In genomic region chr5:181246276-181247050, GRCh38 we compare ENCODE assay signal across 1 cellular context.
TF ChIP-seq lines count a peak whose summit lies in the region.

No MANE protein-coding gene starts in this region.

TF ChIP-seq in HEK293, 187 proteins besides CTCF, POLR2A, EP300 and RAD21 (continued from another document and continues in another):
- TF ChIP-seq, protein P1, sequence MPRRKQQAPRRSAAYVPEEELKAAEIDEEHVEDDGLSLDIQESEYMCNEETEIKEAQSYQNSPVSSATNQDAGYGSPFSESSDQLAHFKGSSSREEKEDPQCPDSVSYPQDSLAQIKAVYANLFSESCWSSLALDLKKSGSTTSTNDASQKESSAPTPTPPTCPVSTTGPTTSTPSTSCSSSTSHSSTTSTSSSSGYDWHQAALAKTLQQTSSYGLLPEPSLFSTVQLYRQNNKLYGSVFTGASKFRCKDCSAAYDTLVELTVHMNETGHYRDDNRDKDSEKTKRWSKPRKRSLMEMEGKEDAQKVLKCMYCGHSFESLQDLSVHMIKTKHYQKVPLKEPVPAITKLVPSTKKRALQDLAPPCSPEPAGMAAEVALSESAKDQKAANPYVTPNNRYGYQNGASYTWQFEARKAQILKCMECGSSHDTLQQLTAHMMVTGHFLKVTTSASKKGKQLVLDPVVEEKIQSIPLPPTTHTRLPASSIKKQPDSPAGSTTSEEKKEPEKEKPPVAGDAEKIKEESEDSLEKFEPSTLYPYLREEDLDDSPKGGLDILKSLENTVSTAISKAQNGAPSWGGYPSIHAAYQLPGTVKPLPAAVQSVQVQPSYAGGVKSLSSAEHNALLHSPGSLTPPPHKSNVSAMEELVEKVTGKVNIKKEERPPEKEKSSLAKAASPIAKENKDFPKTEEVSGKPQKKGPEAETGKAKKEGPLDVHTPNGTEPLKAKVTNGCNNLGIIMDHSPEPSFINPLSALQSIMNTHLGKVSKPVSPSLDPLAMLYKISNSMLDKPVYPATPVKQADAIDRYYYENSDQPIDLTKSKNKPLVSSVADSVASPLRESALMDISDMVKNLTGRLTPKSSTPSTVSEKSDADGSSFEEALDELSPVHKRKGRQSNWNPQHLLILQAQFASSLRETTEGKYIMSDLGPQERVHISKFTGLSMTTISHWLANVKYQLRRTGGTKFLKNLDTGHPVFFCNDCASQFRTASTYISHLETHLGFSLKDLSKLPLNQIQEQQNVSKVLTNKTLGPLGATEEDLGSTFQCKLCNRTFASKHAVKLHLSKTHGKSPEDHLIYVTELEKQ (tag by site-specific recombination; IDR thresholded peaks at IDR 0.05; ENCODE audit: borderline replicate concordance): no peak
- TF ChIP-seq ZBTB21 (tag by site-specific recombination; IDR thresholded peaks at IDR 0.05) (no peak), PRDM1 (tag by site-specific recombination; IDR thresholded peaks at IDR 0.05) (peak; percentile 52; the same call in 1 of the 2 replicates), ZNF76 (tag by site-specific recombination; IDR thresholded peaks at IDR 0.05; ENCODE audit: borderline replicate concordance, low read depth) (no peak), ZNF600 (tag by site-specific recombination; IDR thresholded peaks at IDR 0.05) (peak; percentile 13; the same call in 1 of the 2 replicates), ZNF248 (tag by site-specific recombination; IDR thresholded peaks at IDR 0.05) (no peak), OSR2 (tag by site-specific recombination; IDR thresholded peaks at IDR 0.05) (no peak), ZNF561 (tag by site-specific recombination; IDR thresholded peaks at IDR 0.05; ENCODE audit: borderline replicate concordance) (no peak; the same call in none of the 2 replicates), RBAK (tag by site-specific recombination; IDR thresholded peaks at IDR 0.05) (no peak), ZNF530 (tag by site-specific recombination; IDR thresholded peaks at IDR 0.05; ENCODE audit: low read depth) (no peak), ZNF426 (tag by site-specific recombination; IDR thresholded peaks at IDR 0.05) (no peak), ZFP37 (tag by site-specific recombination; IDR thresholded peaks at IDR 0.05) (peak; percentile 75; the same call in 1 of the 2 replicates), SP3 (tag by site-specific recombination; IDR thresholded peaks at IDR 0.05) (peak; percentile 87), KLF8 (tag by site-specific recombination; IDR thresholded peaks at IDR 0.05) (peak; percentile 98), ZBTB44 (tag by site-specific recombination; IDR thresholded peaks at IDR 0.05) (no peak), FEZF1 (tag by site-specific recombination; IDR thresholded peaks at IDR 0.05) (no peak), IKZF3 (tag by site-specific recombination; IDR thresholded peaks at IDR 0.05) (peak; percentile 93), ZNF23 (tag by site-specific recombination; IDR thresholded peaks at IDR 0.05; ENCODE audit: borderline replicate concordance) (no peak), ZNF423 (tag by site-specific recombination; IDR thresholded peaks at IDR 0.05) (peak; percentile 44; the same call in 1 of the 2 replicates), GLIS1 (tag by site-specific recombination; IDR thresholded peaks at IDR 0.05) (0 out of 2 replicates have a peak, but pooled peaks have one; percentile 20), ZNF670 (tag by site-specific recombination; IDR thresholded peaks at IDR 0.05; ENCODE audit: low read depth) (no peak), KLF10 (tag by site-specific recombination; IDR thresholded peaks at IDR 0.05) (peak; percentile 91), ZNF274 (IDR thresholded peaks at IDR 0.05; ENCODE audit: low read length) (no peak), ZNF274 (tag by site-specific recombination; IDR thresholded peaks at IDR 0.05; ENCODE audit: borderline replicate concordance) (no peak), ZBTB20 (tag by site-specific recombination; IDR thresholded peaks at IDR 0.05) (peak; percentile 90), ELK4 (IDR thresholded peaks at IDR 0.05; ENCODE audit: borderline replicate concordance, low read depth, low read length) (no peak), ZNF311 (tag by site-specific recombination; IDR thresholded peaks at IDR 0.05; ENCODE audit: borderline replicate concordance) (no peak), BCL11A (tag by site-specific recombination; IDR thresholded peaks at IDR 0.05; ENCODE audit: low read depth) (peak; percentile 72; the same call in 1 of the 2 replicates), ZBTB17 (tag by site-specific recombination; IDR thresholded peaks at IDR 0.05) (no peak), ZNF175 (tag by site-specific recombination; IDR thresholded peaks at IDR 0.05) (no peak), ZFHX2 (tag by site-specific recombination; conservative IDR thresholded peaks at IDR 0.05) (peak; percentile 77; the same call in 1 of the 2 replicates), ZNF776 (tag by site-specific recombination; IDR thresholded peaks at IDR 0.05; ENCODE audit: borderline replicate concordance) (no peak), ZNF433 (tag by site-specific recombination; IDR thresholded peaks at IDR 0.05; ENCODE audit: low read depth) (no peak), ZNF488 (tag by site-specific recombination; IDR thresholded peaks at IDR 0.05) (no peak), ZBTB6 (tag by site-specific recombination; IDR thresholded peaks at IDR 0.05) (no peak), ZNF211 (tag by site-specific recombination; IDR thresholded peaks at IDR 0.05; ENCODE audit: low read depth) (no peak), ZNF112 (tag by site-specific recombination; IDR thresholded peaks at IDR 0.05) (no peak), ZNF214 (tag by site-specific recombination; IDR thresholded peaks at IDR 0.05; ENCODE audit: borderline replicate concordance) (no peak), ZNF660 (tag by site-specific recombination; IDR thresholded peaks at IDR 0.05) (0 out of 2 replicates have a peak, but pooled peaks have one; percentile 53), ZNF174 (tag by site-specific recombination; IDR thresholded peaks at IDR 0.05) (no peak), ZSCAN23 (tag by site-specific recombination; IDR thresholded peaks at IDR 0.05) (no peak), ZNF404 (tag by site-specific recombination; IDR thresholded peaks at IDR 0.05) (no peak), ZBTB48 (tag by site-specific recombination; IDR thresholded peaks at IDR 0.05) (no peak), SP7 (tag by site-specific recombination; IDR thresholded peaks at IDR 0.05) (peak; percentile 52), TCF7L2 (IDR thresholded peaks at IDR 0.05; ENCODE audit: borderline replicate concordance, low read depth, low read length) (no peak), ZNF324 (tag by site-specific recombination; IDR thresholded peaks at IDR 0.05) (no peak), ZBTB8A (tag by site-specific recombination; IDR thresholded peaks at IDR 0.05) (peak; percentile 38; the same call in 1 of the 2 replicates), EGR2 (tag by site-specific recombination; IDR thresholded peaks at IDR 0.05; ENCODE audit: low read depth) (peak; percentile 69), MEIS1 (CRISPR knock-in tag; IDR thresholded peaks at IDR 0.05; ENCODE audit: borderline replicate concordance) (no peak), KLF1 (tag by site-specific recombination; IDR thresholded peaks at IDR 0.05) (peak; percentile 99), ZEB2 (tag by site-specific recombination; IDR thresholded peaks at IDR 0.05) (peak; percentile 86), ZNF654 (tag by site-specific recombination; IDR thresholded peaks at IDR 0.05; ENCODE audit: low read depth) (no peak), ZFP69B (tag by site-specific recombination; IDR thresholded peaks at IDR 0.05) (peak; percentile 62; the same call in 1 of the 2 replicates), BCL11B (tag by site-specific recombination; IDR thresholded peaks at IDR 0.05; ENCODE audit: low read depth) (peak; percentile 56; the same call in 1 of the 2 replicates), SP2 (tag by site-specific recombination; IDR thresholded peaks at IDR 0.05) (peak; percentile 87), TRIM28 (IDR thresholded peaks at IDR 0.05; ENCODE audit: borderline replicate concordance, low read length) (no peak), ZNF133 (tag by site-specific recombination; IDR thresholded peaks at IDR 0.05) (no peak), ZNF624 (tag by site-specific recombination; IDR thresholded peaks at IDR 0.05) (no peak), ZIC2 (tag by site-specific recombination; IDR thresholded peaks at IDR 0.05) (peak; percentile 38), ZNF146 (tag by site-specific recombination; IDR thresholded peaks at IDR 0.05) (no peak), ZNF830 (tag by site-specific recombination; IDR thresholded peaks at IDR 0.05; ENCODE audit: low read depth) (no peak), ZNF843 (tag by site-specific recombination; IDR thresholded peaks at IDR 0.05) (no peak; the same call in 1 of the 2 replicates)
- TF ChIP-seq, protein P2, sequence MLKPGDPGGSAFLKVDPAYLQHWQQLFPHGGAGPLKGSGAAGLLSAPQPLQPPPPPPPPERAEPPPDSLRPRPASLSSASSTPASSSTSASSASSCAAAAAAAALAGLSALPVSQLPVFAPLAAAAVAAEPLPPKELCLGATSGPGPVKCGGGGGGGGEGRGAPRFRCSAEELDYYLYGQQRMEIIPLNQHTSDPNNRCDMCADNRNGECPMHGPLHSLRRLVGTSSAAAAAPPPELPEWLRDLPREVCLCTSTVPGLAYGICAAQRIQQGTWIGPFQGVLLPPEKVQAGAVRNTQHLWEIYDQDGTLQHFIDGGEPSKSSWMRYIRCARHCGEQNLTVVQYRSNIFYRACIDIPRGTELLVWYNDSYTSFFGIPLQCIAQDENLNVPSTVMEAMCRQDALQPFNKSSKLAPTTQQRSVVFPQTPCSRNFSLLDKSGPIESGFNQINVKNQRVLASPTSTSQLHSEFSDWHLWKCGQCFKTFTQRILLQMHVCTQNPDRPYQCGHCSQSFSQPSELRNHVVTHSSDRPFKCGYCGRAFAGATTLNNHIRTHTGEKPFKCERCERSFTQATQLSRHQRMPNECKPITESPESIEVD (tag by site-specific recombination; IDR thresholded peaks at IDR 0.05): no peak; the same call in 1 of the 2 replicates
- TF ChIP-seq, protein P3, sequence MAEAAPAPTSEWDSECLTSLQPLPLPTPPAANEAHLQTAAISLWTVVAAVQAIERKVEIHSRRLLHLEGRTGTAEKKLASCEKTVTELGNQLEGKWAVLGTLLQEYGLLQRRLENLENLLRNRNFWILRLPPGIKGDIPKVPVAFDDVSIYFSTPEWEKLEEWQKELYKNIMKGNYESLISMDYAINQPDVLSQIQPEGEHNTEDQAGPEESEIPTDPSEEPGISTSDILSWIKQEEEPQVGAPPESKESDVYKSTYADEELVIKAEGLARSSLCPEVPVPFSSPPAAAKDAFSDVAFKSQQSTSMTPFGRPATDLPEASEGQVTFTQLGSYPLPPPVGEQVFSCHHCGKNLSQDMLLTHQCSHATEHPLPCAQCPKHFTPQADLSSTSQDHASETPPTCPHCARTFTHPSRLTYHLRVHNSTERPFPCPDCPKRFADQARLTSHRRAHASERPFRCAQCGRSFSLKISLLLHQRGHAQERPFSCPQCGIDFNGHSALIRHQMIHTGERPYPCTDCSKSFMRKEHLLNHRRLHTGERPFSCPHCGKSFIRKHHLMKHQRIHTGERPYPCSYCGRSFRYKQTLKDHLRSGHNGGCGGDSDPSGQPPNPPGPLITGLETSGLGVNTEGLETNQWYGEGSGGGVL (tag by site-specific recombination; IDR thresholded peaks at IDR 0.05): no peak
- TF ChIP-seq, protein P4, sequence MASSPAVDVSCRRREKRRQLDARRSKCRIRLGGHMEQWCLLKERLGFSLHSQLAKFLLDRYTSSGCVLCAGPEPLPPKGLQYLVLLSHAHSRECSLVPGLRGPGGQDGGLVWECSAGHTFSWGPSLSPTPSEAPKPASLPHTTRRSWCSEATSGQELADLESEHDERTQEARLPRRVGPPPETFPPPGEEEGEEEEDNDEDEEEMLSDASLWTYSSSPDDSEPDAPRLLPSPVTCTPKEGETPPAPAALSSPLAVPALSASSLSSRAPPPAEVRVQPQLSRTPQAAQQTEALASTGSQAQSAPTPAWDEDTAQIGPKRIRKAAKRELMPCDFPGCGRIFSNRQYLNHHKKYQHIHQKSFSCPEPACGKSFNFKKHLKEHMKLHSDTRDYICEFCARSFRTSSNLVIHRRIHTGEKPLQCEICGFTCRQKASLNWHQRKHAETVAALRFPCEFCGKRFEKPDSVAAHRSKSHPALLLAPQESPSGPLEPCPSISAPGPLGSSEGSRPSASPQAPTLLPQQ (tag by site-specific recombination; IDR thresholded peaks at IDR 0.05): peak; percentile 72
